ENCODE assay signal across 29 cellular contexts in the genomic region with DNA sequence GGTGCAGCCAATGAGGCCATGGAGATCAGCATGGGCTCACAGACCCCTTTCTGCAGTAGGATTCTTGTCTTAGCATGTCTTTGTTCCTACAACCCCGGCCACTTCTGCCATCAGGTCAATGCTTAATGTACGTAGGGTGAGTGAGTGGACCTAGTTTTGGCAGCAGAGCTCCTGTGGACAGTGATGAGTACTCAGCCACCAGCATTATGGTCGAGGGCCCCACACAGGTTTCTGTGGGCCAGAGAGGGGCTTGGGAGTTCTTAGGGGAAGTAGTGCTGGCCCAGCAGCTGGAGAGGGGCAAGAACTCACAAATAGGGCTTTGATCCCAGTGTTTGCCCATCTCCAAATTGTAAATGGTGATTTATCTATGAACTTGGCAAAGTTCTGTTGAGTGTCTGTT.
"Had no signal": no experiment of that assay in that cellular context is flagged by ENCODE, and none has a peak within 500 bp of the region (broad histone marks: within the 10 kb centered on the region; RNA-seq: fewer than 3 reads in every experiment).

No MANE protein-coding gene starts in this region.

- H3K4me1 ChIP-seq: neural progenitor cell, parathyroid adenoma, psoas muscle, right lobe of liver, spleen, suprapubic skin, testis, tibial artery, transverse colon, upper lobe of left lung, uterus had no signal

- DNase-seq: naive thymus-derived CD4-positive, alpha-beta T cell; natural killer cell; occipital lobe; ovary; posterior cingulate gyrus; psoas muscle; right cardiac atrium; right lobe of liver; spleen; stimulated activated CD4-positive, alpha-beta T cell treated with anti-CD3 and anti-CD28 coated beads, Interleukin-12 subunit alpha, Interleukin-12 subunit beta, amount 100 ng/mL, for 4 hours; stimulated activated CD4-positive, alpha-beta T cell treated with anti-CD3 and anti-CD28 coated beads, Interleukin-1b, Interleukin-23, amount 100 ng/mL, for 48 hours; stimulated activated CD4-positive, alpha-beta T cell treated with anti-CD3 and anti-CD28 coated beads, Interleukin-4, amount 100 ng/mL, for 24 hours; stimulated activated naive CD4-positive, alpha-beta T cell; stimulated activated naive CD8-positive, alpha-beta T cell treated with anti-CD3 and anti-CD28 coated beads, Interleukin-15, amount 100 ng/mL, for 72 hours; stimulated activated naive CD8-positive, alpha-beta T cell treated with anti-CD3 and anti-CD28 coated beads, Interleukin-15, Interleukin-2, amounts not matched to agents 100 U/mL and 50 U/mL, for 24 hours; substantia nigra; testis; tibial artery; transverse colon; upper lobe of left lung; uterus had no signal

- H3K4me2 ChIP-seq: neural progenitor cell, smooth muscle cell had no signal

- H3K4me1 Mint-ChIP-seq: naive thymus-derived CD4-positive, alpha-beta T cell; natural killer cell; neural progenitor cell; stimulated activated effector memory CD8-positive, alpha-beta T cell treated with anti-CD3 and anti-CD28 coated beads, Interleukin-12 subunit alpha, Interleukin-12 subunit beta, amount 100 ng/mL, for 72 hours; stimulated activated naive CD8-positive, alpha-beta T cell treated with anti-CD3 and anti-CD28 coated beads, Interleukin-15, amount 100 ng/mL, for 72 hours had no signal

- H3K36me3 ChIP-seq: neural progenitor cell, ovary, right lobe of liver, spleen, suprapubic skin, tibial artery, transverse colon, upper lobe of left lung, uterus had no signal

- H3K36me3 Mint-ChIP-seq: natural killer cell; neural progenitor cell; stimulated activated effector memory CD8-positive, alpha-beta T cell treated with anti-CD3 and anti-CD28 coated beads, Interleukin-12 subunit alpha, Interleukin-12 subunit beta, amount 100 ng/mL, for 72 hours had no signal

- H2AFZ ChIP-seq: neural progenitor cell, parathyroid adenoma had no signal

- H3K27ac ChIP-seq: neural progenitor cell, ovary, parathyroid adenoma, psoas muscle, right lobe of liver, skin epidermis, spleen, suprapubic skin, testis, tibial artery, transverse colon, upper lobe of left lung, uterus had no signal

- H3K27ac Mint-ChIP-seq: naive thymus-derived CD4-positive, alpha-beta T cell; natural killer cell; neural progenitor cell; progenitor cell of endocrine pancreas; stimulated activated effector memory CD8-positive, alpha-beta T cell treated with anti-CD3 and anti-CD28 coated beads, Interleukin-12 subunit alpha, Interleukin-12 subunit beta, amount 100 ng/mL, for 72 hours; stimulated activated naive CD8-positive, alpha-beta T cell treated with anti-CD3 and anti-CD28 coated beads, Interleukin-15, amount 100 ng/mL, for 72 hours had no signal

- ATAC-seq: naive thymus-derived CD4-positive, alpha-beta T cell; natural killer cell; psoas muscle; right cardiac atrium; right lobe of liver; stimulated activated effector memory CD8-positive, alpha-beta T cell treated with anti-CD3 and anti-CD28 coated beads, Interleukin-12 subunit alpha, Interleukin-12 subunit beta, amount 100 ng/mL, for 72 hours; stimulated activated naive CD8-positive, alpha-beta T cell treated with anti-CD3 and anti-CD28 coated beads, Interleukin-15, amount 100 ng/mL, for 72 hours; stimulated activated naive CD8-positive, alpha-beta T cell treated with anti-CD3 and anti-CD28 coated beads, Interleukin-15, Interleukin-2, amounts not matched to agents 100 U/mL and 50 U/mL, for 24 hours had no signal

- H3K4me3 ChIP-seq: neural progenitor cell, ovary, psoas muscle, right lobe of liver, skin epidermis, smooth muscle cell, spleen, suprapubic skin, testis, tibial artery, transverse colon, upper lobe of left lung, uterus had no signal

- H3K79me2 ChIP-seq: parathyroid adenoma had no signal

- H3K27me3 ChIP-seq: neural progenitor cell, ovary, right lobe of liver, suprapubic skin, testis, tibial artery, transverse colon, upper lobe of left lung, uterus had no signal

- H3K9me3 ChIP-seq: ovary, psoas muscle, right lobe of liver, testis, tibial artery, transverse colon, uterus had no signal

- H3K4me3 Mint-ChIP-seq: naive thymus-derived CD4-positive, alpha-beta T cell; natural killer cell; nephron; neural progenitor cell; stimulated activated effector memory CD8-positive, alpha-beta T cell treated with anti-CD3 and anti-CD28 coated beads, Interleukin-12 subunit alpha, Interleukin-12 subunit beta, amount 100 ng/mL, for 72 hours; stimulated activated naive CD8-positive, alpha-beta T cell treated with anti-CD3 and anti-CD28 coated beads, Interleukin-15, amount 100 ng/mL, for 72 hours had no signal
